1 cellular context compared by ENCODE assay signal in the genomic region with DNA sequence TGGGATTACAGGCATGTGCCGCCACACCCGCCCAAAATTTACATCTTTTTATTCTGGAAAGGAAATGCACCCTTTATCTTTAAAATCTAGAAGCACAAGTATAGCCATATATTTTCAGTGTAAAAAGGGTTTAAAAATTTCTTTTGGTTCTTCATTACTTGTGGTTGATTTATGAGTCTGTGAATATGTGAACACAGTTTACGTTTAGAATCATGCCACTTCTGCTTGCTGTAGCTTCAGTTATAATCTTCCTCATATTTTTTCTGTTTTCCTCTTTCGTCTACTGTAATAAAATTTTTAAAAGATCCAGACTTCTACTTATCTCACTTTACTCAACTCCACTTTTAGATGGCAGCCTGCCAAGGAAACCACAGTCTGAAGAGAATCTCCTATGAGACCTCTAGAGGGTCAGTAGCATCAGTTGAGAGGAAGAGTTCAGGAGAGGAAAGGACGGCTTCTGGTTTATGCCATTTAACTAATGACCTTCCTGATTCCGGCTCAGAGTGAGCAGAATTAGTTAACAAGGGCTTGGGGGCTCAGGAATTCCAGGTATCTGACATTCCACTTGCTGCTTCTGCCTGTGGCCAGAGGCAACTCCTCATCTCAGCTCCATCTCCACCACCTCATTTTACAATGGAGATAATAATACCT.
TF ChIP-seq lines count a peak whose summit lies in the region.

No MANE protein-coding gene starts in this region.

TF ChIP-seq in K562, 482 proteins besides CTCF, POLR2A, EP300 and RAD21:
- TF ChIP-seq, protein P1, sequence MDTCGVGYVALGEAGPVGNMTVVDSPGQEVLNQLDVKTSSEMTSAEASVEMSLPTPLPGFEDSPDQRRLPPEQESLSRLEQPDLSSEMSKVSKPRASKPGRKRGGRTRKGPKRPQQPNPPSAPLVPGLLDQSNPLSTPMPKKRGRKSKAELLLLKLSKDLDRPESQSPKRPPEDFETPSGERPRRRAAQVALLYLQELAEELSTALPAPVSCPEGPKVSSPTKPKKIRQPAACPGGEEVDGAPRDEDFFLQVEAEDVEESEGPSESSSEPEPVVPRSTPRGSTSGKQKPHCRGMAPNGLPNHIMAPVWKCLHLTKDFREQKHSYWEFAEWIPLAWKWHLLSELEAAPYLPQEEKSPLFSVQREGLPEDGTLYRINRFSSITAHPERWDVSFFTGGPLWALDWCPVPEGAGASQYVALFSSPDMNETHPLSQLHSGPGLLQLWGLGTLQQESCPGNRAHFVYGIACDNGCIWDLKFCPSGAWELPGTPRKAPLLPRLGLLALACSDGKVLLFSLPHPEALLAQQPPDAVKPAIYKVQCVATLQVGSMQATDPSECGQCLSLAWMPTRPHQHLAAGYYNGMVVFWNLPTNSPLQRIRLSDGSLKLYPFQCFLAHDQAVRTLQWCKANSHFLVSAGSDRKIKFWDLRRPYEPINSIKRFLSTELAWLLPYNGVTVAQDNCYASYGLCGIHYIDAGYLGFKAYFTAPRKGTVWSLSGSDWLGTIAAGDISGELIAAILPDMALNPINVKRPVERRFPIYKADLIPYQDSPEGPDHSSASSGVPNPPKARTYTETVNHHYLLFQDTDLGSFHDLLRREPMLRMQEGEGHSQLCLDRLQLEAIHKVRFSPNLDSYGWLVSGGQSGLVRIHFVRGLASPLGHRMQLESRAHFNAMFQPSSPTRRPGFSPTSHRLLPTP (IDR thresholded peaks at IDR 0.05; ENCODE audit: borderline replicate concordance, extremely low read depth, insufficient read length) = no peak
- TF ChIP-seq NFIC (IDR thresholded peaks at IDR 0.05) = peak; percentile 69
- TF ChIP-seq ZNF584 (CRISPR knock-in tag; IDR thresholded peaks at IDR 0.05; ENCODE audit: low read depth) = no peak
- no peak for TF ChIP-seq RFX5 (IDR thresholded peaks at IDR 0.05; ENCODE audit: low read depth, low read length)
